39 cellular contexts compared by ENCODE assay signal in genomic region chr19:47082493-47082892, GRCh38.
"Had no signal": no experiment of that assay in that cellular context is flagged by ENCODE, and none has a peak within 500 bp of the region (broad histone marks: within the 10 kb centered on the region; RNA-seq: fewer than 3 reads in every experiment).

No MANE protein-coding gene starts in this region.

- H3K4me3 ChIP-seq: adrenal gland, ascending aorta, body of pancreas, breast epithelium, cardiac muscle cell had no signal

- DNase-seq: activated effector memory CD4-positive, alpha-beta T cell treated with anti-CD3 and anti-CD28 coated beads, Interleukin-2, amount 50 U/mL, for 16 hours; activated effector memory CD4-positive, alpha-beta T cell treated with Interleukin-2 at 50 U/mL for 16 hours; activated gamma-delta T cell treated with Interleukin-2 at 50 U/mL for 16 hours; activated naive CD4-positive, alpha-beta T cell; activated naive CD4-positive, alpha-beta T cell treated with anti-CD3 and anti-CD28 coated beads for 36 hours; activated naive CD4-positive, alpha-beta T cell treated with anti-CD3 and anti-CD28 coated beads, Interleukin-2, amount 10 ng/mL, durations not matched to agents 7 days and 5 days; activated naive CD4-positive, alpha-beta T cell treated with anti-CD3 and anti-CD28 coated beads, Interleukin-2, amount 50 U/mL, for 16 hours; activated naive CD4-positive, alpha-beta T cell treated with Interleukin-2 at 50 U/mL for 16 hours; activated naive CD8-positive, alpha-beta T cell treated with anti-CD3 and anti-CD28 coated beads for 36 hours; activated naive CD8-positive, alpha-beta T cell treated with anti-CD3 and anti-CD28 coated beads, Interleukin-2, amount 10 ng/mL, durations not matched to agents 7 days and 5 days; activated naive CD8-positive, alpha-beta T cell treated with anti-CD3 and anti-CD28 coated beads, Interleukin-2, amount 50 U/mL, for 24 hours; activated T-cell treated with anti-CD3 and anti-CD28 coated beads, Interleukin-2, amount 50 U/mL, for 1 hour; activated T-cell treated with anti-CD3 and anti-CD28 coated beads, Interleukin-2, amount 50 U/mL, for 24 hours; activated T-cell treated with anti-CD3 and anti-CD28 coated beads, Interleukin-2, amount 50 U/mL, for 4 hours; activated T-cell treated with anti-CD3 and anti-CD28 coated beads, Interleukin-2, amount 50 U/mL, for 48 hours; activated T-cell treated with anti-CD3 and anti-CD28 coated beads, Interleukin-2, amount 50 U/mL, for 72 hours; adrenal gland; amniotic stem cell; amygdala; anterior cingulate cortex; aorta; body of pancreas; brain microvascular endothelial cell; caudate nucleus; central memory CD4-positive, alpha-beta T cell; cerebellar nuclear complex had no signal

- H3K36me3 ChIP-seq: breast epithelium had no signal

- FAIRE-seq: astrocyte, bronchial epithelial cell had no signal

- H3K27me3 Mint-ChIP-seq: activated naive CD4-positive, alpha-beta T cell treated with anti-CD3 and anti-CD28 coated beads, Interleukin-2, amount 10 ng/mL, durations not matched to agents 7 days and 5 days; activated naive CD4-positive, alpha-beta T cell treated with anti-CD3 and anti-CD28 coated beads, Interleukin-2, amount 50 U/mL, for 24 hours; activated naive CD8-positive, alpha-beta T cell; activated naive CD8-positive, alpha-beta T cell treated with anti-CD3 and anti-CD28 coated beads for 36 hours; activated naive CD8-positive, alpha-beta T cell treated with anti-CD3 and anti-CD28 coated beads, Interleukin-2, amount 10 ng/mL, durations not matched to agents 7 days and 5 days; activated naive CD8-positive, alpha-beta T cell treated with anti-CD3 and anti-CD28 coated beads, Interleukin-2, amount 50 U/mL, for 24 hours; activated T-cell treated with anti-CD3 and anti-CD28 coated beads, Interleukin-2, amount 50 U/mL, for 24 hours; activated T-helper 17 cell treated with anti-CD3 and anti-CD28 coated beads, Interleukin-2, amount 50 U/mL, for 72 hours; brain; central memory CD8-positive, alpha-beta T cell had no signal

- H3K27ac Mint-ChIP-seq: activated naive CD4-positive, alpha-beta T cell treated with anti-CD3 and anti-CD28 coated beads for 36 hours; activated naive CD4-positive, alpha-beta T cell treated with anti-CD3 and anti-CD28 coated beads, Interleukin-2, amount 10 ng/mL, durations not matched to agents 7 days and 5 days; activated naive CD4-positive, alpha-beta T cell treated with anti-CD3 and anti-CD28 coated beads, Interleukin-2, amount 50 U/mL, for 24 hours; activated naive CD8-positive, alpha-beta T cell; activated naive CD8-positive, alpha-beta T cell treated with anti-CD3 and anti-CD28 coated beads for 36 hours; activated naive CD8-positive, alpha-beta T cell treated with anti-CD3 and anti-CD28 coated beads, Interleukin-2, amount 10 ng/mL, durations not matched to agents 7 days and 5 days; activated naive CD8-positive, alpha-beta T cell treated with anti-CD3 and anti-CD28 coated beads, Interleukin-2, amount 50 U/mL, for 24 hours; activated T-cell treated with anti-CD3 and anti-CD28 coated beads, Interleukin-2, amount 50 U/mL, for 72 hours; activated T-helper 1 cell treated with anti-CD3 and anti-CD28 coated beads, Interleukin-12 subunit alpha, Interleukin-12 subunit beta, Interleukin-2, Interleukin-4 antibody, amounts not matched to agents 30 ng/mL and 10 ng/mL and 1 ng/mL, durations not matched to agents 14 hours and 24 hours and 36 hours; activated T-helper 17 cell treated with anti-CD3 and anti-CD28 coated beads, Interleukin-2, amount 50 U/mL, for 72 hours; activated T-helper 2 cell treated with anti-CD3 and anti-CD28 coated beads, Interferon-gamma antibody, Interleukin-2, Interleukin-4, amounts not matched to agents 10 μg/mL and 5 μg/mL and 100 μg/mL, durations not matched to agents 14 hours and 24 hours and 36 hours had no signal

- H3K9me3 Mint-ChIP-seq: activated naive CD4-positive, alpha-beta T cell treated with anti-CD3 and anti-CD28 coated beads for 36 hours; activated naive CD4-positive, alpha-beta T cell treated with anti-CD3 and anti-CD28 coated beads, Interleukin-2, amount 10 ng/mL, durations not matched to agents 7 days and 5 days; activated naive CD4-positive, alpha-beta T cell treated with anti-CD3 and anti-CD28 coated beads, Interleukin-2, amount 50 U/mL, for 24 hours; activated naive CD4-positive, alpha-beta T cell treated with anti-CD3 and anti-CD28 coated beads, Interleukin-2, amount 50 U/mL, for 72 hours; activated naive CD8-positive, alpha-beta T cell treated with anti-CD3 and anti-CD28 coated beads for 36 hours; activated naive CD8-positive, alpha-beta T cell treated with anti-CD3 and anti-CD28 coated beads, Interleukin-2, amount 10 ng/mL, durations not matched to agents 7 days and 5 days; activated naive CD8-positive, alpha-beta T cell treated with anti-CD3 and anti-CD28 coated beads, Interleukin-2, amount 50 U/mL, for 24 hours; activated T-cell treated with anti-CD3 and anti-CD28 coated beads, Interleukin-2, amount 50 U/mL, for 24 hours; activated T-cell treated with anti-CD3 and anti-CD28 coated beads, Interleukin-2, amount 50 U/mL, for 4 hours; activated T-cell treated with anti-CD3 and anti-CD28 coated beads, Interleukin-2, amount 50 U/mL, for 72 hours; activated T-helper 1 cell treated with anti-CD3 and anti-CD28 coated beads, Interleukin-12 subunit alpha, Interleukin-12 subunit beta, Interleukin-2, Interleukin-4 antibody, amounts not matched to agents 30 ng/mL and 10 ng/mL and 1 ng/mL, durations not matched to agents 14 hours and 24 hours and 36 hours; activated T-helper 17 cell treated with anti-CD3 and anti-CD28 coated beads, Interleukin-2, amount 50 U/mL, for 72 hours; activated T-helper 2 cell treated with anti-CD3 and anti-CD28 coated beads, Interferon-gamma antibody, Interleukin-2, Interleukin-4, amounts not matched to agents 10 μg/mL and 5 μg/mL and 100 μg/mL, durations not matched to agents 14 hours and 24 hours and 36 hours; brain; central memory CD8-positive, alpha-beta T cell had no signal

- H3K4me3 Mint-ChIP-seq: activated naive CD4-positive, alpha-beta T cell treated with anti-CD3 and anti-CD28 coated beads for 36 hours; activated naive CD4-positive, alpha-beta T cell treated with anti-CD3 and anti-CD28 coated beads, Interleukin-2, amount 10 ng/mL, durations not matched to agents 7 days and 5 days; activated naive CD4-positive, alpha-beta T cell treated with anti-CD3 and anti-CD28 coated beads, Interleukin-2, amount 50 U/mL, for 24 hours; activated naive CD8-positive, alpha-beta T cell; activated naive CD8-positive, alpha-beta T cell treated with anti-CD3 and anti-CD28 coated beads for 36 hours; activated naive CD8-positive, alpha-beta T cell treated with anti-CD3 and anti-CD28 coated beads, Interleukin-2, amount 10 ng/mL, durations not matched to agents 7 days and 5 days; activated naive CD8-positive, alpha-beta T cell treated with anti-CD3 and anti-CD28 coated beads, Interleukin-2, amount 50 U/mL, for 24 hours; activated T-cell treated with anti-CD3 and anti-CD28 coated beads, Interleukin-2, amount 50 U/mL, for 24 hours; activated T-cell treated with anti-CD3 and anti-CD28 coated beads, Interleukin-2, amount 50 U/mL, for 4 hours; activated T-cell treated with anti-CD3 and anti-CD28 coated beads, Interleukin-2, amount 50 U/mL, for 72 hours; activated T-helper 1 cell treated with anti-CD3 and anti-CD28 coated beads, Interleukin-12 subunit alpha, Interleukin-12 subunit beta, Interleukin-2, Interleukin-4 antibody, amounts not matched to agents 30 ng/mL and 10 ng/mL and 1 ng/mL, durations not matched to agents 14 hours and 24 hours and 36 hours; activated T-helper 17 cell treated with anti-CD3 and anti-CD28 coated beads, Interleukin-2, amount 50 U/mL, for 72 hours; brain; central memory CD8-positive, alpha-beta T cell had no signal

- H3K9me3 ChIP-seq: adrenal gland, ascending aorta, body of pancreas, breast epithelium had no signal

- ATAC-seq: activated naive CD4-positive, alpha-beta T cell treated with anti-CD3 and anti-CD28 coated beads, Interleukin-2, amount 50 U/mL, for 72 hours; activated naive CD8-positive, alpha-beta T cell treated with anti-CD3 and anti-CD28 coated beads, Interleukin-2, amount 50 U/mL, for 24 hours; activated T-cell treated with anti-CD3 and anti-CD28 coated beads, Interleukin-2, amount 50 U/mL, for 4 hours; activated T-cell treated with anti-CD3 and anti-CD28 coated beads, Interleukin-2, amount 50 U/mL, for 72 hours; activated T-helper 17 cell treated with anti-CD3 and anti-CD28 coated beads, Interleukin-2, amount 50 U/mL, for 72 hours; body of pancreas had no signal

- H3K4me1 ChIP-seq: breast epithelium had no signal

- H3K27me3 ChIP-seq: adrenal gland, ascending aorta, body of pancreas, brain microvascular endothelial cell, breast epithelium, cardiac muscle cell had no signal

- H3K4me1 Mint-ChIP-seq: activated naive CD4-positive, alpha-beta T cell treated with anti-CD3 and anti-CD28 coated beads, Interleukin-2, amount 10 ng/mL, durations not matched to agents 7 days and 5 days; activated naive CD4-positive, alpha-beta T cell treated with anti-CD3 and anti-CD28 coated beads, Interleukin-2, amount 50 U/mL, for 24 hours; activated naive CD8-positive, alpha-beta T cell treated with anti-CD3 and anti-CD28 coated beads for 36 hours; activated naive CD8-positive, alpha-beta T cell treated with anti-CD3 and anti-CD28 coated beads, Interleukin-2, amount 50 U/mL, for 24 hours; activated T-helper 17 cell treated with anti-CD3 and anti-CD28 coated beads, Interleukin-2, amount 50 U/mL, for 72 hours; brain; central memory CD8-positive, alpha-beta T cell had no signal

- H3K27ac ChIP-seq: adrenal gland, ascending aorta, body of pancreas, brain microvascular endothelial cell, breast epithelium, cardiac muscle cell had no signal
